In genomic region chr1:204453141-204453772, GRCh38 we compare ENCODE assay signal across 8 cellular contexts. TPM values are rescaled to one million over a fixed set of nuclear protein-coding genes. Genes with fewer than 3 reads are reported as not detected.
DNase-seq lines count a peak whose midpoint lies in the region; ATAC-seq, FAIRE-seq and TF ChIP-seq lines count a peak whose summit lies in the region.

No MANE protein-coding gene starts in this region.

- H3K27ac Mint-ChIP-seq in T-helper 17 cell: peak overlapping the region; percentile 99

- H2AFZ ChIP-seq in smooth muscle cell (ENCODE audit: low read depth): no peak overlapping the region

- peak; percentile 94 for FAIRE-seq in GM12891 (lab: Jason Lieb, UNC)

- WGBS in smooth muscle cell (ENCODE audit: low lambda C conversion rate): 93% methylated on average over 8 of the region's 8 CpGs

- no peaks in the 10 kb centered on the region for H3F3A ChIP-seq in smooth muscle cell (ENCODE audit: low read depth)

- no peak overlapping the region for H3K27ac ChIP-seq in smooth muscle cell (ENCODE audit: low read depth)

- H3K27me3 ChIP-seq in smooth muscle cell (ENCODE audit: low read depth): no peaks in the 10 kb centered on the region

- no peaks in the 10 kb centered on the region for H4K20me1 ChIP-seq in smooth muscle cell (ENCODE audit: low read depth)

- H3K4me1 Mint-ChIP-seq in T-helper 17 cell: peaks cover 42% of the 10 kb centered on the region

- peaks cover 27% of the 10 kb centered on the region for H3K4me1 ChIP-seq in smooth muscle cell (ENCODE audit: low read depth)

- ATAC-seq in HG02610 (IDR thresholded peaks at IDR 0.05; ENCODE audit: unreplicated experiment) (peak; percentile 87), T-helper 17 cell (peak; percentile 98)

- TF ChIP-seq POLR2A in GM12891 (IDR thresholded peaks at IDR 0.05; ENCODE audit: low read depth, low read length): no peak

- DNase-seq in GM12891 (ENCODE audit: insufficient read length, low spot score): peak; percentile 66
- peak; percentile 60 to 75 (median 65) for DNase-seq in T-helper 17 cell
- peak; percentile 89 for DNase-seq in central memory CD4-positive, alpha-beta T cell
- peak; percentile 15 for DNase-seq in stimulated activated CD8-positive, alpha-beta memory T cell treated with anti-CD3 and anti-CD28 coated beads, Interleukin-15, amount 100 ng/mL, for 24 hours (ENCODE audit: low read depth)
- DNase-seq in NCI-H1694 (lab: John Stamatoyannopoulos, UW): no peak
- DNase-seq in NOMO-1 (lab: John Stamatoyannopoulos, UW; ENCODE audit: unreplicated experiment in 2 of 2): no peak
- no peak for DNase-seq in smooth muscle cell (lab: John Stamatoyannopoulos, UW; ENCODE audit: unreplicated experiment)

- TF ChIP-seq CTCF in smooth muscle cell (IDR thresholded peaks at IDR 0.05; ENCODE audit: borderline replicate concordance, insufficient read depth, poor library complexity, severe bottlenecking): no peak

- no peaks in the 10 kb centered on the region for H3K27me3 Mint-ChIP-seq in T-helper 17 cell

- no peaks in the 10 kb centered on the region for H3K36me3 ChIP-seq in smooth muscle cell (ENCODE audit: low read depth)

- no peaks in the 10 kb centered on the region for H3K79me2 ChIP-seq in smooth muscle cell (ENCODE audit: low read depth)

- H3K4me3 ChIP-seq in smooth muscle cell: no peak overlapping the region

- H3K9ac ChIP-seq in smooth muscle cell (ENCODE audit: low read depth): no peak overlapping the region

- H3K9me3 ChIP-seq in T-helper 17 cell (ENCODE audit: control insufficient read depth, low read length, poor library complexity, severe bottlenecking) (no peaks in the 10 kb centered on the region), smooth muscle cell (replicated peaks; ENCODE audit: low read depth) (no peaks in the 10 kb centered on the region)

- no peak overlapping the region for H3K4me2 ChIP-seq in smooth muscle cell

- H3K36me3 Mint-ChIP-seq in T-helper 17 cell (ENCODE audit: low read depth): peaks cover 5% of the 10 kb centered on the region

- peak overlapping the region; percentile 87 for H3K4me3 Mint-ChIP-seq in T-helper 17 cell

TF ChIP-seq in GM12891, 5 proteins besides CTCF, POLR2A, EP300 and RAD21:
- peak; percentile 62; the same call in 1 of the 2 replicates for TF ChIP-seq POU2F2 (IDR thresholded peaks at IDR 0.05; ENCODE audit: low read depth, low read length)
- no peak for TF ChIP-seq TAF1 (IDR thresholded peaks at IDR 0.05; ENCODE audit: low read depth, low read length)
- 0 out of 2 replicates have a peak, but pooled peaks have one; percentile 15 for TF ChIP-seq SPI1 (IDR thresholded peaks at IDR 0.05; ENCODE audit: low read depth, low read length)
- TF ChIP-seq POLR2AphosphoS5 (IDR thresholded peaks at IDR 0.05; ENCODE audit: low read depth, low read length): no peak; the same call in 1 of the 2 replicates
- TF ChIP-seq PAX5 (IDR thresholded peaks at IDR 0.05; ENCODE audit: insufficient read depth, low read length, severe bottlenecking): no peak

RNA-seq across cellular contexts. Expression of gene PIK3C2B, which starts 41.3 kb away (rescaled TPM):
- polyA plus RNA-seq in GM12891 (2012; ENCODE audit: low read depth, missing spikeins): 6.4 TPM
- 10 to 100 TPM; 35.7 to 51.9 TPM for total RNA-seq in T-helper 17 cell
- total RNA-seq in smooth muscle cell: 9.5 and 11.5 TPM in 2 replicates
- 3.0 and 5.0 TPM in 2 replicates for polyA plus RNA-seq in smooth muscle cell

RNA-seq across cellular contexts. Expression of gene PPP1R15B, which starts 41.6 kb away (rescaled TPM):
- polyA plus RNA-seq in GM12891 (2012; ENCODE audit: low read depth, missing spikeins): 11.2 TPM
- total RNA-seq in T-helper 17 cell: 100 to 1,000 TPM; 207 to 266 TPM
- 68.1 and 74.8 TPM in 2 replicates for total RNA-seq in smooth muscle cell
- 24.1 and 25.0 TPM in 2 replicates for polyA plus RNA-seq in smooth muscle cell

Comparison
In these comparisons a context has a peak if more than half of its experiments do, and no peak if none do; other contexts are left out.
1. DNase-seq: peak in GM12891 (single experiment), T-helper 17 cell (3 of 3), central memory CD4-positive, alpha-beta T cell (single experiment) and stimulated activated CD8-positive, alpha-beta memory T cell treated with anti-CD3 and anti-CD28 coated beads, Interleukin-15, amount 100 ng/mL, for 24 hours (single experiment); none in NCI-H1694 (single experiment), NOMO-1 (0 of 2) and smooth muscle cell (single experiment).